ENCODE assay signal across 8 cellular contexts in the genomic region with DNA sequence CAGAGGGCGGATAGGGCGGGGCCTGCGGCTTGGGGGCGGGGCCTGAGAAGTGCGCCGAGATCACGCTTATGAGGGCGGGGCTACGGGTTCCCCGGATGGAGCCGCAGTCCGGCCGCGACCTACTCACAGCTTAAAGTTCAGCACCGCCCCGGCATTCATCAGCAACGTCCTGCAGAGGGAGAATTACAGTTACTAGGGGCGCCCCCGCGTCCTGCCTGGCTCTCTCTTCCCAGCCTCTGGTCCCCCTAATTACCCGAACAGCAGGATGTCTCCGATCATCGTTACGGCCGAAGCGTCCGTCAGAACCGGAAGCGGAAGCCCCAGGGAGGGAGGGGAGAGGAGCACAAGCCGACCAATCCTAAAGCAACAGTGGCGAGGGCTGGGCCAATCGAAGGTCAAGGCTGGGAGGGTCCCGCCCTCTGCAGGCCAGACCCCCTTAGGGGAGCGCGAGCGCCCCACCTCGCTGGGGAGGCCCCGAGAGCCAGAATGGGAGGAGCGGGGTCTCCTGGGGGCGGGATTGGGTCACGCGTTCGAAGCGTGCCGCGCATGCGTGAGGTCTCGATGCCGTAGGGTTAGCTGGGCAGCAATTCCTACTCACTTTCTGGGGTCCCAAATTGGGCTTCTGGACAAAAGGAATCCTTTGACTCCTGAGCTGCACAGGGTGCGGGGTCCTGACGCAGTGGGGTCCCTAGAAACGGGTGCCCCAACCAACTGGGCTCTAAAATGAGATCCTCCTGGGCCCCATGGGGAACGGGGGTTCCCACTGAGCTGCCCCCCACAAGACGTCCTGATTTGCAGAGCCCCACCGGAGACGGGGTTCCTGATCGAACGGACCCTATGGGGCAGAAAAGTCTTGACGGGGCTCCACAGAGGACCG. TPM values are rescaled to one million over a fixed set of nuclear protein-coding genes. Genes with fewer than 3 reads are reported as not detected.
DNase-seq lines count a peak whose midpoint lies in the region; TF ChIP-seq lines count a peak whose summit lies in the region.

A gene (minus strand): TSS at position 313 of the 877 bp plus-strand sequence. CDS start 34 bp downstream, at position 279.

- H3K27ac Mint-ChIP-seq in H9 (peak within 1 kb of the TSS; percentile 99 to 100 (median 100)), nephron (peak within 1 kb of the TSS; percentile 99)
- H3K27ac Mint-ChIP-seq in stimulated activated naive CD8-positive, alpha-beta T cell treated with anti-CD3 and anti-CD28 coated beads, Interleukin-15, Interleukin-2, amounts not matched to agents 100 ng/mL and 50 ng/mL, for 24 hours = peak within 1 kb of the TSS; percentile 96

- no peak within 1 kb of the TSS for H3K4ac ChIP-seq in H9 (ENCODE audit: low read depth, low read length)

- peak within 1 kb of the TSS; percentile 94 for H3K14ac ChIP-seq in H9 (ENCODE audit: insufficient read depth, low read length)

- no CpG with 5 or more reads among the region's 60 CpGs for WGBS in H9 (ENCODE audit: extremely low coverage, insufficient read length, low lambda C conversion rate)

- H4K5ac ChIP-seq in H9 (ENCODE audit: insufficient read length, low read depth, low read length) = no peak within 1 kb of the TSS

- H2AFZ ChIP-seq in H9 (ENCODE audit: low read length) = no peak within 1 kb of the TSS

- H3K56ac ChIP-seq in H9 (ENCODE audit: insufficient read length, low read depth, low read length) = no peak within 1 kb of the TSS

- peaks cover 42% of the 10 kb centered on the region for H3K36me3 ChIP-seq in MG63

- H2BK15ac ChIP-seq in H9 (ENCODE audit: low read depth, low read length) = no peak within 1 kb of the TSS

- in situ Hi-C loops in G401 (cut with HindIII; ENCODE audit: low sequenced_read_pairs) = no loop called here

- H3K4me1 Mint-ChIP-seq in H9 (peaks cover 10 to 14% of the 10 kb centered on the region in 2 experiments), nephron (peaks cover 32% of the 10 kb centered on the region)
- H3K4me1 Mint-ChIP-seq in stimulated activated naive CD8-positive, alpha-beta T cell treated with anti-CD3 and anti-CD28 coated beads, Interleukin-15, Interleukin-2, amounts not matched to agents 100 ng/mL and 50 ng/mL, for 24 hours (ENCODE audit: low read depth) = peaks cover 36% of the 10 kb centered on the region

- no peak within 1 kb of the TSS for H3T11ph ChIP-seq in H9 (ENCODE audit: low read length)

- peak within 1 kb of the TSS; percentile 82 for H3K9ac ChIP-seq in H9 (ENCODE audit: extremely low read depth, insufficient read length, low read length)

- no peak within 1 kb of the TSS for H4K91ac ChIP-seq in H9 (ENCODE audit: insufficient read length, low read depth, low read length)

- no peaks in the 10 kb centered on the region for H4K20me1 ChIP-seq in H9 (ENCODE audit: control insufficient read depth, insufficient read depth, insufficient read length)

- no peak within 1 kb of the TSS for H2BK120ac ChIP-seq in H9 (ENCODE audit: low read depth, low read length, poor library complexity, severe bottlenecking)

- DNase-seq in G401 (ENCODE audit: low spot score) = peak; percentile 99
- peak; percentile 99 for DNase-seq in H9
- peak; percentile 99 for DNase-seq in MG63
- DNase-seq in SHP77 treated with DMSO at 0.1 percent for 48 hours (lab: John Stamatoyannopoulos, UW) = peak; percentile 97
- peak; percentile 99 for DNase-seq in activated effector memory CD4-positive, alpha-beta T cell treated with anti-CD3 and anti-CD28 coated beads, Interleukin-2, amount 50 U/mL, for 16 hours
- peak; percentile 98 for DNase-seq in fibroblast of the aortic adventitia (ENCODE audit: low read depth)

- H3K9me3 ChIP-seq in H9 (ENCODE audit: control insufficient read depth, low read depth, low read length) (no peaks in the 10 kb centered on the region), MG63 (no peaks in the 10 kb centered on the region)

- H3K9me3 Mint-ChIP-seq in H9 (no peaks in the 10 kb centered on the region), nephron (no peaks in the 10 kb centered on the region)
- H3K9me3 Mint-ChIP-seq in stimulated activated naive CD8-positive, alpha-beta T cell treated with anti-CD3 and anti-CD28 coated beads, Interleukin-15, Interleukin-2, amounts not matched to agents 100 ng/mL and 50 ng/mL, for 24 hours = no peaks in the 10 kb centered on the region

- H2AK5ac ChIP-seq in H9 (ENCODE audit: insufficient read length, low read length) = no peak within 1 kb of the TSS

- no peak within 1 kb of the TSS for H2BK12ac ChIP-seq in H9 (ENCODE audit: insufficient read length, low read depth, low read length)

- peaks cover 21 to 36% (median 31%) of the 10 kb centered on the region in 3 experiments for H3K36me3 Mint-ChIP-seq in H9 (ENCODE audit: insufficient read depth in 1 of 3, low read depth in 3 of 3)
- H3K36me3 Mint-ChIP-seq in nephron (ENCODE audit: low read depth) = peaks cover 25% of the 10 kb centered on the region
- peaks cover 29% of the 10 kb centered on the region for H3K36me3 Mint-ChIP-seq in stimulated activated naive CD8-positive, alpha-beta T cell treated with anti-CD3 and anti-CD28 coated beads, Interleukin-15, Interleukin-2, amounts not matched to agents 100 ng/mL and 50 ng/mL, for 24 hours (ENCODE audit: low read depth)

- H3K4me3 Mint-ChIP-seq in H9 (peak within 1 kb of the TSS; percentile 98 to 99), nephron (peak within 1 kb of the TSS; percentile 98 to 99 (median 99))
- peak within 1 kb of the TSS; percentile 96 for H3K4me3 Mint-ChIP-seq in stimulated activated naive CD8-positive, alpha-beta T cell treated with anti-CD3 and anti-CD28 coated beads, Interleukin-15, Interleukin-2, amounts not matched to agents 100 ng/mL and 50 ng/mL, for 24 hours

- H3K27me3 Mint-ChIP-seq in H9 (ENCODE audit: low read depth) (peaks cover 12% of the 10 kb centered on the region), nephron (ENCODE audit: low read depth) (no peaks in the 10 kb centered on the region)
- peaks cover 7% of the 10 kb centered on the region for H3K27me3 Mint-ChIP-seq in stimulated activated naive CD8-positive, alpha-beta T cell treated with anti-CD3 and anti-CD28 coated beads, Interleukin-15, Interleukin-2, amounts not matched to agents 100 ng/mL and 50 ng/mL, for 24 hours

- H3K27me3 ChIP-seq in H9 (ENCODE audit: insufficient read depth, low read length) (no peaks in the 10 kb centered on the region), MG63 (peaks cover 3% of the 10 kb centered on the region; the same call in 1 of the 2 replicates)

- H3K23ac ChIP-seq in H9 (ENCODE audit: insufficient read length, low read depth, low read length) = no peak within 1 kb of the TSS

- H3K27ac ChIP-seq in H9 (ENCODE audit: insufficient read length, low read depth, low read length) = no peak within 1 kb of the TSS

- H3K4me3 ChIP-seq in MG63 (peak within 1 kb of the TSS; percentile 100), fibroblast of the aortic adventitia (ENCODE audit: low read depth, low read length) (peak within 1 kb of the TSS; percentile 99)

- H3K4me2 ChIP-seq in H9 (ENCODE audit: insufficient read depth, insufficient read length, low read length) = peak within 1 kb of the TSS; percentile 92

- H3K23me2 ChIP-seq in H9 (ENCODE audit: insufficient read length, low read depth, low read length, poor library complexity, severe bottlenecking) = peaks cover 5% of the 10 kb centered on the region

- TF ChIP-seq CTCF in H9 (conservative IDR thresholded peaks at IDR 0.05) (no peak), fibroblast of the aortic adventitia (IDR thresholded peaks at IDR 0.05; ENCODE audit: insufficient read depth, low read length) (no peak), nephron (IDR thresholded peaks at IDR 0.05; ENCODE audit: unreplicated experiment in 3 of 3) (no peak)

- H3K79me2 ChIP-seq in H9 (ENCODE audit: insufficient read depth, low read length) = peaks cover 8% of the 10 kb centered on the region; the same call in 1 of the 2 replicates

- peaks cover 10% of the 10 kb centered on the region for H3K79me1 ChIP-seq in H9 (ENCODE audit: insufficient read depth, low read depth, low read length, poor library complexity, severe bottlenecking)

- H2BK20ac ChIP-seq in H9 (ENCODE audit: low read depth, low read length, poor library complexity, severe bottlenecking) = no peak within 1 kb of the TSS

- no peak within 1 kb of the TSS for H4K8ac ChIP-seq in H9 (replicated peaks; ENCODE audit: insufficient read length, low read depth, low read length)

- H2BK5ac ChIP-seq in H9 (ENCODE audit: insufficient read length, low read length) = no peak within 1 kb of the TSS

- no peaks in the 10 kb centered on the region for H3K4me1 ChIP-seq in H9 (ENCODE audit: insufficient read depth, low read length)

- H3K18ac ChIP-seq in H9 (ENCODE audit: insufficient read length, low read depth, low read length) = peak within 1 kb of the TSS; percentile 97

RNA-seq across cellular contexts. Expression of the gene that starts here (rescaled TPM):
- 116 and 118 TPM in 2 replicates for total RNA-seq in G401 (2014; rRNA removed; shearing (Covaris generic))
- 74.2 and 77.6 TPM in 2 replicates for total RNA-seq in H9 (2021)
- total RNA-seq in MG63 (2014; rRNA removed; shearing (Covaris generic); ENCODE audit: low replicate concordance) = 89.0 and 111 TPM in 2 replicates
- 85.2 and 122 TPM in 2 replicates for total RNA-seq in fibroblast of the aortic adventitia (ENCODE audit: low replicate concordance)
